ENCODE assay signal across 2 cellular contexts in the genomic region with DNA sequence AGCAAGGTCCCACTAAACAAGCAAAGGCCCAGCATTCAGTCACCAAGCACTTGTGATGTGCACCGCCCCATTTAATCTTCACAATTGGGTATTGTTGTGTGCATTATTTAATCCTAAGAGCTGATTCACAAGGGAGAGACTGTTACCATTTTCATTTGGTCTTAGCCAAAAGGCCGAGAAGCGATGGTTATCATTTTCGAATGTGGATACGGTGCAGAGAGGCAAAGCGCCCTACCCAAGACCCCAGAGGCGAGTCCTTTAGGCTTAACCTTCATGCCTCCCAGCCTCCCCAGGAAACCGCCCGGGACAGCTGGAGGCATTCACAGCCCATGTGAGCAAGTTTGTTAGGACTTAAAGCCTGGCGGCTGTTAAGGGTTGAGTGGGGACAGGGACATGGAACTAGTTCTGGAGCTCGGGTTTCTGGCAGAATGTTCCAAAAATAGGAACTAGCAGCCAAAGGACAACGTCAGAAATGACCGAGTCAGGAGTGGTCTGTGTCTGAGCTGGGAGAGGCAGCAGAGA.
TF ChIP-seq lines count a peak whose summit lies in the region.

No MANE protein-coding gene starts in this region.

TF ChIP-seq in IMR-90, 13 proteins besides CTCF, POLR2A, EP300 and RAD21:
- no peak for TF ChIP-seq NFE2L2 (IDR thresholded peaks at IDR 0.05; ENCODE audit: low read depth, low read length)
- no peak for TF ChIP-seq RCOR1 (IDR thresholded peaks at IDR 0.05; ENCODE audit: insufficient replicate concordance, low read length)
- TF ChIP-seq, protein P1, sequence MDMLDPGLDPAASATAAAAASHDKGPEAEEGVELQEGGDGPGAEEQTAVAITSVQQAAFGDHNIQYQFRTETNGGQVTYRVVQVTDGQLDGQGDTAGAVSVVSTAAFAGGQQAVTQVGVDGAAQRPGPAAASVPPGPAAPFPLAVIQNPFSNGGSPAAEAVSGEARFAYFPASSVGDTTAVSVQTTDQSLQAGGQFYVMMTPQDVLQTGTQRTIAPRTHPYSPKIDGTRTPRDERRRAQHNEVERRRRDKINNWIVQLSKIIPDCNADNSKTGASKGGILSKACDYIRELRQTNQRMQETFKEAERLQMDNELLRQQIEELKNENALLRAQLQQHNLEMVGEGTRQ (IDR thresholded peaks at IDR 0.05; ENCODE audit: low read depth, low read length), result no peak

TF ChIP-seq in liver, 16 proteins besides CTCF, POLR2A, EP300 and RAD21:
- no peak for TF ChIP-seq JUND (IDR thresholded peaks at IDR 0.05)
- peak; percentile 61 to 67 for TF ChIP-seq RXRA (IDR thresholded peaks at IDR 0.05)
- no peak for TF ChIP-seq YY1 (IDR thresholded peaks at IDR 0.05)
- peak; percentile 72 for TF ChIP-seq SP1 (IDR thresholded peaks at IDR 0.05)
- TF ChIP-seq NR2F2 (IDR thresholded peaks at IDR 0.05), result peak; percentile 61
